Comparison of ENCODE assay signal across 22 cellular contexts in the genomic region with DNA sequence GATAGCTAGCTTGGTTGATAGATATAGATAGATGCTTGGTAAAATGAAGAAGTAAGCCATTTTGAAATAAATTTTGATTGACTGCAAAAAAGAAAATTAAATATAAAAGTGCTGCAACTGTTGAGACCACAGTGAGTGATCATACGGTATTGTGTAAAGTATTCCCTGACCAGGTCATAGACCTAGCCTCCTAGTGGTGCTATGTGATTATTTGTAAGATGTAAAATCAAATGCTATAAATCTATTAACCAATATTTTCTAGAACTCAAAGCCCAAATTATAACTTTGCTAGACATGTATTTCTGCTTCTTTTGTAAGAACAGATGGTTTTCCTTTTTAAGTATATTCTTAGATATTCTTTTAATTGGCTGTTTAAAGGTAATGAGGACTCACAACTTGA.
"Had no signal": no experiment of that assay in that cellular context is flagged by ENCODE, and none has a peak within 500 bp of the region (broad histone marks: within the 10 kb centered on the region; RNA-seq: fewer than 3 reads in every experiment).

No MANE protein-coding gene starts in this region.

- ATAC-seq: activated CD4-positive, alpha-beta T cell treated with anti-CD3 and anti-CD28 coated beads for 36 hours; Right ventricle myocardium inferior had no signal

- H3K27ac ChIP-seq: adrenal gland, breast epithelium, colonic mucosa, SK-N-MC, WERI-Rb-1 had no signal

- H3K27me3 ChIP-seq: adrenal gland, breast epithelium, colonic mucosa had no signal

- H3K4me1 ChIP-seq: adrenal gland, breast epithelium, colonic mucosa had no signal

- H3K9me3 ChIP-seq: adrenal gland, breast epithelium, colonic mucosa had no signal

- H3K4me3 Mint-ChIP-seq: activated CD4-positive, alpha-beta memory T cell treated with anti-CD3 and anti-CD28 coated beads, Interleukin-2, amount 10 ng/mL, durations not matched to agents 7 days and 5 days; activated CD4-positive, alpha-beta T cell treated with anti-CD3 and anti-CD28 coated beads for 36 hours; activated naive CD8-positive, alpha-beta T cell treated with anti-CD3 and anti-CD28 coated beads, Interleukin-2, amount 10 ng/mL, durations not matched to agents 7 days and 5 days had no signal

- H3K27me3 Mint-ChIP-seq: activated CD4-positive, alpha-beta memory T cell treated with anti-CD3 and anti-CD28 coated beads, Interleukin-2, amount 10 ng/mL, durations not matched to agents 7 days and 5 days; activated CD4-positive, alpha-beta T cell treated with anti-CD3 and anti-CD28 coated beads for 36 hours; activated naive CD8-positive, alpha-beta T cell treated with anti-CD3 and anti-CD28 coated beads, Interleukin-2, amount 10 ng/mL, durations not matched to agents 7 days and 5 days had no signal

- H3K4me3 ChIP-seq: adrenal gland, breast epithelium, colonic mucosa, SK-N-MC had no signal

- H3K27ac Mint-ChIP-seq: activated CD4-positive, alpha-beta memory T cell treated with anti-CD3 and anti-CD28 coated beads, Interleukin-2, amount 10 ng/mL, durations not matched to agents 7 days and 5 days; activated CD4-positive, alpha-beta T cell treated with anti-CD3 and anti-CD28 coated beads for 36 hours; activated naive CD8-positive, alpha-beta T cell treated with anti-CD3 and anti-CD28 coated beads, Interleukin-2, amount 10 ng/mL, durations not matched to agents 7 days and 5 days had no signal

- H3K36me3 Mint-ChIP-seq: activated naive CD8-positive, alpha-beta T cell treated with anti-CD3 and anti-CD28 coated beads, Interleukin-2, amount 10 ng/mL, durations not matched to agents 7 days and 5 days had no signal

- H3K36me3 ChIP-seq: adrenal gland, breast epithelium, colonic mucosa, WERI-Rb-1 had no signal

- DNase-seq: activated CD4-positive, alpha-beta memory T cell treated with anti-CD3 and anti-CD28 coated beads, Interleukin-2, amount 10 ng/mL, durations not matched to agents 7 days and 5 days; activated CD4-positive, alpha-beta T cell treated with anti-CD3 and anti-CD28 coated beads for 36 hours; activated CD4-positive, alpha-beta T cell treated with anti-CD3 and anti-CD28 coated beads, Interleukin-2, amount 50 U/mL, for 1 hour; activated naive CD4-positive, alpha-beta T cell treated with anti-CD3 and anti-CD28 coated beads, Interleukin-2, amount 50 U/mL, for 16 hours; activated naive CD8-positive, alpha-beta T cell treated with anti-CD3 and anti-CD28 coated beads, Interleukin-2, amount 10 ng/mL, durations not matched to agents 7 days and 5 days; activated T-cell treated with anti-CD3 and anti-CD28 coated beads for 4 hours; activated T-cell treated with anti-CD3 and anti-CD28 coated beads, Interleukin-2, amount 50 U/mL, for 48 hours; adrenal gland; anterior cingulate cortex; caudate nucleus; colonic mucosa; NCI-H1048; NCI-H146; NCI-H2029; NCI-H2107; NCI-H510A treated with DMSO at 0.1 percent for 48 hours; NCI-H69; T-helper 1 cell; WERI-Rb-1 had no signal

- H3K4me1 Mint-ChIP-seq: activated CD4-positive, alpha-beta memory T cell treated with anti-CD3 and anti-CD28 coated beads, Interleukin-2, amount 10 ng/mL, durations not matched to agents 7 days and 5 days; activated CD4-positive, alpha-beta T cell treated with anti-CD3 and anti-CD28 coated beads for 36 hours; activated naive CD8-positive, alpha-beta T cell treated with anti-CD3 and anti-CD28 coated beads, Interleukin-2, amount 10 ng/mL, durations not matched to agents 7 days and 5 days had no signal
